ENCODE assay signal across 8 cellular contexts in genomic region chr1:39575191-39576015, GRCh38. TPM values are rescaled to one million over a fixed set of nuclear protein-coding genes. Genes with fewer than 3 reads are reported as not detected.
DNase-seq lines count a peak whose midpoint lies in the region; ATAC-seq and TF ChIP-seq lines count a peak whose summit lies in the region.

No MANE protein-coding gene starts in this region.

- H2AFZ ChIP-seq in GM23338 (no peak overlapping the region), OCI-LY1 (ENCODE audit: low read length) (no peak overlapping the region)

- H4K20me1 ChIP-seq in GM23338 (replicated peaks; ENCODE audit: insufficient read depth), result peaks cover 48% of the 10 kb centered on the region
- no peaks in the 10 kb centered on the region for H4K20me1 ChIP-seq in OCI-LY1 (ENCODE audit: insufficient read depth, low read length)

- peak overlapping the region; percentile 97 for H3K4me2 ChIP-seq in GM23338
- peak overlapping the region; percentile 88 for H3K4me2 ChIP-seq in OCI-LY1 (ENCODE audit: low read length)

- H3F3A ChIP-seq in GM23338 (replicated peaks; ENCODE audit: low read depth) (peaks cover 9% of the 10 kb centered on the region), OCI-LY1 (ENCODE audit: insufficient read depth, low read length) (no peaks in the 10 kb centered on the region)

- H3K4me3 ChIP-seq in GM23338 (peak overlapping the region; percentile 95), OCI-LY1 (ENCODE audit: low read depth, low read length, poor library complexity, severe bottlenecking) (peak overlapping the region; percentile 85), subcutaneous abdominal adipose tissue (ENCODE audit: low read depth in 1 of 5, low read length in 5 of 5) (peak overlapping the region; percentile 75 to 88 (median 82))
- H3K4me3 ChIP-seq in naive thymus-derived CD4-positive, alpha-beta T cell (ENCODE audit: low read length), result peak overlapping the region; percentile 68

- peaks cover 55% of the 10 kb centered on the region for H3K36me3 Mint-ChIP-seq in GM23338 (ENCODE audit: low read depth)
- peaks cover 0 to 26% (median 15%) of the 10 kb centered on the region in 5 donors for H3K36me3 Mint-ChIP-seq in naive thymus-derived CD4-positive, alpha-beta T cell

- H3K4me1 ChIP-seq in GM23338 (ENCODE audit: insufficient read depth) (peaks cover 19% of the 10 kb centered on the region), OCI-LY1 (ENCODE audit: insufficient read depth, low read length, severe bottlenecking) (peaks cover 26% of the 10 kb centered on the region), subcutaneous abdominal adipose tissue (ENCODE audit: control insufficient read depth in 5 of 5, insufficient read depth in 5 of 5, low read length in 5 of 5) (peaks cover 10 to 40% (median 33%) of the 10 kb centered on the region in 5 donors)
- peaks cover 18 to 26% of the 10 kb centered on the region in 2 donors for H3K4me1 ChIP-seq in naive thymus-derived CD4-positive, alpha-beta T cell (ENCODE audit: control insufficient read depth in 2 of 2, insufficient read depth in 2 of 2, low read length in 2 of 2)

- H3K27me3 ChIP-seq in GM23338 (ENCODE audit: insufficient read depth), result no peaks in the 10 kb centered on the region
- H3K27me3 ChIP-seq in OCI-LY1 (ENCODE audit: insufficient read depth, low read length), result no peaks in the 10 kb centered on the region
- H3K27me3 ChIP-seq in naive thymus-derived CD4-positive, alpha-beta T cell (ENCODE audit: control insufficient read depth in 2 of 2, insufficient read depth in 2 of 2, low read length in 2 of 2), result no peaks in the 10 kb centered on the region
- no peaks in the 10 kb centered on the region for H3K27me3 ChIP-seq in subcutaneous abdominal adipose tissue (ENCODE audit: control insufficient read depth in 5 of 5, insufficient read depth in 4 of 5, low read length in 5 of 5)

- ATAC-seq in GM23338, result peak; percentile 26
- peak; percentile 45 for ATAC-seq in naive thymus-derived CD4-positive, alpha-beta T cell

- H3K79me2 ChIP-seq in GM23338 (replicated peaks; ENCODE audit: insufficient read depth), result peaks cover 56% of the 10 kb centered on the region
- peaks cover 43% of the 10 kb centered on the region for H3K79me2 ChIP-seq in OCI-LY1 (ENCODE audit: insufficient read depth, low read length)

- peak overlapping the region; percentile 24 for H3K27ac Mint-ChIP-seq in GM23338
- H3K27ac Mint-ChIP-seq in naive thymus-derived CD4-positive, alpha-beta T cell, result peak overlapping the region; percentile 79 to 96 (median 93)

- POLR2A ChIA-PET in naive thymus-derived CD4-positive, alpha-beta T cell (lab: Charles Lee), result interaction anchor here (0.6 to 2.5 kb wide), 8 partner anchors 10 to 456 kb away, joined by 3 to 14 read pairs (median 4); partner anchors contain the start of gene PPIE

- no peaks in the 10 kb centered on the region for H3K9me2 ChIP-seq in GM23338 (ENCODE audit: insufficient read depth)
- H3K9me2 ChIP-seq in OCI-LY1 (ENCODE audit: low read depth, low read length), result no peaks in the 10 kb centered on the region

- peak; percentile 69 for DNase-seq in AG20443 (ENCODE audit: low spot score)
- DNase-seq in GM23338 (ENCODE audit: low spot score), result peak; percentile 28
- peak; percentile 23 for DNase-seq in activated T-helper 1 cell treated with Interleukin-2 at 50 U/mL for 16 hours (ENCODE audit: low read depth)
- peak; percentile 50 for DNase-seq in fibroblast of gingiva (ENCODE audit: low read depth)
- peak; percentile 25 to 72 (median 57) for DNase-seq in naive thymus-derived CD4-positive, alpha-beta T cell
- DNase-seq in SW 1271 (lab: John Stamatoyannopoulos, UW), result no peak

- peaks cover 28% of the 10 kb centered on the region for H3K36me3 ChIP-seq in GM23338 (ENCODE audit: insufficient read depth)
- H3K36me3 ChIP-seq in OCI-LY1 (ENCODE audit: insufficient read depth, low read length), result peaks cover 51% of the 10 kb centered on the region
- H3K36me3 ChIP-seq in naive thymus-derived CD4-positive, alpha-beta T cell (ENCODE audit: control insufficient read depth in 2 of 3, insufficient read depth in 3 of 3, low read length in 3 of 3), result peaks cover 1 to 29% (median 10%) of the 10 kb centered on the region in 3 experiments
- H3K36me3 ChIP-seq in subcutaneous abdominal adipose tissue (ENCODE audit: control insufficient read depth in 5 of 5, insufficient read depth in 5 of 5, low read length in 5 of 5), result peaks cover 13 to 26% (median 25%) of the 10 kb centered on the region in 5 donors

- TF ChIP-seq CTCF in GM23338 (conservative IDR thresholded peaks at IDR 0.05; ENCODE audit: low read depth in 2 of 2), result no peak
- no peak for TF ChIP-seq CTCF in OCI-LY1 (IDR thresholded peaks at IDR 0.05; ENCODE audit: low read length)

- CTCF ChIA-PET in naive thymus-derived CD4-positive, alpha-beta T cell (lab: Charles Lee), result no interaction called here

- peaks cover 22% of the 10 kb centered on the region for H3K4me1 Mint-ChIP-seq in GM23338
- H3K4me1 Mint-ChIP-seq in naive thymus-derived CD4-positive, alpha-beta T cell, result peaks cover 19 to 52% (median 49%) of the 10 kb centered on the region in 7 donors

- H3K27me3 Mint-ChIP-seq in GM23338 (ENCODE audit: insufficient read depth, low read depth, poor library complexity), result peaks cover 9% of the 10 kb centered on the region
- no peaks in the 10 kb centered on the region for H3K27me3 Mint-ChIP-seq in naive thymus-derived CD4-positive, alpha-beta T cell

- peak overlapping the region; percentile 80 for H3K9ac ChIP-seq in OCI-LY1 (ENCODE audit: low read length)
- H3K9ac ChIP-seq in subcutaneous abdominal adipose tissue (ENCODE audit: low read length in 5 of 5), result peak overlapping the region; percentile 87 to 93 (median 89)

- H3K27ac ChIP-seq in GM23338 (ENCODE audit: low read depth), result peak overlapping the region; percentile 55; the same call in 1 of the 2 replicates
- H3K27ac ChIP-seq in OCI-LY1 (ENCODE audit: low read depth, low read length, poor library complexity, severe bottlenecking), result peak overlapping the region; percentile 29
- peak overlapping the region; percentile 89 for H3K27ac ChIP-seq in naive thymus-derived CD4-positive, alpha-beta T cell (ENCODE audit: low read depth, low read length)
- H3K27ac ChIP-seq in subcutaneous abdominal adipose tissue (ENCODE audit: low read depth, low read length), result peak overlapping the region; percentile 77

- H3K4me3 Mint-ChIP-seq in GM23338, result peak overlapping the region; percentile 92
- H3K4me3 Mint-ChIP-seq in naive thymus-derived CD4-positive, alpha-beta T cell, result peak overlapping the region; percentile 86 to 98 (median 91)

- intact Hi-C loops in naive thymus-derived CD4-positive, alpha-beta T cell (cut with micrococcal nuclease), result loop anchor here (1.0 to 10.0 kb wide), 11 partner anchors 16 to 1883 kb away; partner anchors contain the start of genes BMP8A (in 1 of the 2), CDCA8 (in 1 of the 2), HPCAL4 (in 1 of the 2) and MYCBP (in 1 of the 2)

- H3K9me3 ChIP-seq in OCI-LY1 (ENCODE audit: low read length) (no peaks in the 10 kb centered on the region), subcutaneous abdominal adipose tissue (ENCODE audit: control insufficient read depth in 5 of 5, low read length in 5 of 5) (no peaks in the 10 kb centered on the region)
- no peaks in the 10 kb centered on the region for H3K9me3 ChIP-seq in naive thymus-derived CD4-positive, alpha-beta T cell (ENCODE audit: control insufficient read depth in 2 of 3, low read length in 3 of 3)

- no peaks in the 10 kb centered on the region for H3K9me3 Mint-ChIP-seq in GM23338
- H3K9me3 Mint-ChIP-seq in naive thymus-derived CD4-positive, alpha-beta T cell, result peaks cover 0 to 2% (median 0%) of the 10 kb centered on the region in 11 donors

TF ChIP-seq in GM23338, 12 proteins besides CTCF, POLR2A, EP300 and RAD21:
- TF ChIP-seq, protein P1, sequence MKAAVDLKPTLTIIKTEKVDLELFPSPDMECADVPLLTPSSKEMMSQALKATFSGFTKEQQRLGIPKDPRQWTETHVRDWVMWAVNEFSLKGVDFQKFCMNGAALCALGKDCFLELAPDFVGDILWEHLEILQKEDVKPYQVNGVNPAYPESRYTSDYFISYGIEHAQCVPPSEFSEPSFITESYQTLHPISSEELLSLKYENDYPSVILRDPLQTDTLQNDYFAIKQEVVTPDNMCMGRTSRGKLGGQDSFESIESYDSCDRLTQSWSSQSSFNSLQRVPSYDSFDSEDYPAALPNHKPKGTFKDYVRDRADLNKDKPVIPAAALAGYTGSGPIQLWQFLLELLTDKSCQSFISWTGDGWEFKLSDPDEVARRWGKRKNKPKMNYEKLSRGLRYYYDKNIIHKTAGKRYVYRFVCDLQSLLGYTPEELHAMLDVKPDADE (IDR thresholded peaks at IDR 0.05), result no peak
- TF ChIP-seq ZNF331 (CRISPR knock-in tag; IDR thresholded peaks at IDR 0.05; ENCODE audit: low read depth) (no peak), POLR2AphosphoS5 (IDR thresholded peaks at IDR 0.05; ENCODE audit: low read depth) (no peak), REST (IDR thresholded peaks at IDR 0.05; ENCODE audit: unreplicated experiment) (no peak)

RNA-seq across cellular contexts. Expression of gene PABPC4, which starts 1.2 kb away (rescaled TPM):
- total RNA-seq in GM23338 (2014; rRNA removed; shearing (Covaris generic)), result 193 and 199 TPM in 2 replicates
- polyA plus RNA-seq in GM23338 (2016; fragmentation: Nextera tagmentation; extraction: Ambion mirVana), result 280 and 328 TPM in 2 replicates
- total RNA-seq in naive thymus-derived CD4-positive, alpha-beta T cell, result 100 to 1,000 TPM; 194 to 344 (median 278) TPM
- 10 to 100 TPM; 39.9 to 41.6 TPM for polyA plus RNA-seq in naive thymus-derived CD4-positive, alpha-beta T cell

Comparison
In these comparisons a context has a peak if more than half of its experiments do, and no peak if none do; other contexts are left out.
1. DNase-seq: peak in AG20443 (single experiment), GM23338 (single experiment), activated T-helper 1 cell treated with Interleukin-2 at 50 U/mL for 16 hours (single experiment), fibroblast of gingiva (single experiment) and naive thymus-derived CD4-positive, alpha-beta T cell (9 of 9); none in SW 1271 (0 of 2).
2. H3K27ac ChIP-seq: peak in every context shown above with its lines; median percentile 89 in naive thymus-derived CD4-positive, alpha-beta T cell; 77 in subcutaneous abdominal adipose tissue; 55 in GM23338; 29 in OCI-LY1.
3. Peak in every context shown above with its lines, with median percentiles within 50 percentile points of each other: H3K4me3 ChIP-seq.